1 cellular context compared by ENCODE assay signal in the genomic region with DNA sequence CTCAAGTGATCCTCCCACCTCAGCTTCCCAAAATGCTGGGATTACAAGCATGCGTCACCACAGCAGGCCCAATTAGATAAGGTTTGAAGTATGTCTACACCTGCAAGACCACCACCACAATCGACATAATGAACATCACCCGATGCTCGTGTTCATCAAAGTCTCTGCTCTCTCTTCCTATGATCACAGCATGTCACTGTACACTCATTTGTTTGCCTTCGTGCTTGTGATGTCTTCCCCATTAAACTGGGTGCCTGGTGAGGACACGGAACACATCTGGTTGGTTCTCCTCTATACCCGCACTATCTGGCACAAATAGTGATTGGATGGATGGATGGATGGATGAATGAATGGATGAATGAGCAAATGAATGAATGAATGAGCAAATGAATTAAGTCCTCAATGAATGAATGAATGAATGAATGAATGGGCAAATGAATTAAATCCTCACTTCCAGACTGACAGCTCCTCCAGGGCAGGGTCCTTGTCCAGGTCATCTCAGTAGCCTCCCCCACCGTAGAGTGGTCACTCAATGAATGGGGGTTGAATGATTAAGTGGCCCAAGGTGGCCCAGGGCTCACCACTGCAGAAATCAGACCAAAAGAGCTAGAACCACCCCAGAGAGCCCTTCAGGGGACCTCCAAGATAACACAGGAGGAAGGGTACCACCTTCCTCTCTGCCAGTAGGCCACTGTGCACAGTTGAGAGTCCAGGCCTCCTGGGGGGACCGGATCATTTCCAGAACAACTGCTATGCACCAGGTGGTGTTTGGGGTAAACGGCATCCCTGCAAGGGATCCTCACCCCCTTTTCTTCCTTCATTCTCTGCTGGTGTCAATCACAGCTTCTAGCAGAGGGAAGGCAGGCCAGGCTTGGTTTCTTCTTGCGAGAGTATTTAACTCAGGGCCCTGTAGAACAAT.
TF ChIP-seq lines count a peak whose summit lies in the region.

No MANE protein-coding gene starts in this region.

TF ChIP-seq in WTC11, 78 proteins besides CTCF, POLR2A, EP300 and RAD21 (continues in another document):
- TF ChIP-seq, protein P1, sequence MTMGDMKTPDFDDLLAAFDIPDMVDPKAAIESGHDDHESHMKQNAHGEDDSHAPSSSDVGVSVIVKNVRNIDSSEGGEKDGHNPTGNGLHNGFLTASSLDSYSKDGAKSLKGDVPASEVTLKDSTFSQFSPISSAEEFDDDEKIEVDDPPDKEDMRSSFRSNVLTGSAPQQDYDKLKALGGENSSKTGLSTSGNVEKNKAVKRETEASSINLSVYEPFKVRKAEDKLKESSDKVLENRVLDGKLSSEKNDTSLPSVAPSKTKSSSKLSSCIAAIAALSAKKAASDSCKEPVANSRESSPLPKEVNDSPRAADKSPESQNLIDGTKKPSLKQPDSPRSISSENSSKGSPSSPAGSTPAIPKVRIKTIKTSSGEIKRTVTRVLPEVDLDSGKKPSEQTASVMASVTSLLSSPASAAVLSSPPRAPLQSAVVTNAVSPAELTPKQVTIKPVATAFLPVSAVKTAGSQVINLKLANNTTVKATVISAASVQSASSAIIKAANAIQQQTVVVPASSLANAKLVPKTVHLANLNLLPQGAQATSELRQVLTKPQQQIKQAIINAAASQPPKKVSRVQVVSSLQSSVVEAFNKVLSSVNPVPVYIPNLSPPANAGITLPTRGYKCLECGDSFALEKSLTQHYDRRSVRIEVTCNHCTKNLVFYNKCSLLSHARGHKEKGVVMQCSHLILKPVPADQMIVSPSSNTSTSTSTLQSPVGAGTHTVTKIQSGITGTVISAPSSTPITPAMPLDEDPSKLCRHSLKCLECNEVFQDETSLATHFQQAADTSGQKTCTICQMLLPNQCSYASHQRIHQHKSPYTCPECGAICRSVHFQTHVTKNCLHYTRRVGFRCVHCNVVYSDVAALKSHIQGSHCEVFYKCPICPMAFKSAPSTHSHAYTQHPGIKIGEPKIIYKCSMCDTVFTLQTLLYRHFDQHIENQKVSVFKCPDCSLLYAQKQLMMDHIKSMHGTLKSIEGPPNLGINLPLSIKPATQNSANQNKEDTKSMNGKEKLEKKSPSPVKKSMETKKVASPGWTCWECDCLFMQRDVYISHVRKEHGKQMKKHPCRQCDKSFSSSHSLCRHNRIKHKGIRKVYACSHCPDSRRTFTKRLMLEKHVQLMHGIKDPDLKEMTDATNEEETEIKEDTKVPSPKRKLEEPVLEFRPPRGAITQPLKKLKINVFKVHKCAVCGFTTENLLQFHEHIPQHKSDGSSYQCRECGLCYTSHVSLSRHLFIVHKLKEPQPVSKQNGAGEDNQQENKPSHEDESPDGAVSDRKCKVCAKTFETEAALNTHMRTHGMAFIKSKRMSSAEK (CRISPR knock-in tag; IDR thresholded peaks at IDR 0.05; ENCODE audit: borderline replicate concordance) = peak; percentile 92; the same call in 1 of the 2 replicates
- TF ChIP-seq JUN (CRISPR knock-in tag; IDR thresholded peaks at IDR 0.05) = no peak
- TF ChIP-seq ERG (CRISPR knock-in tag; IDR thresholded peaks at IDR 0.05) = peak; percentile 94; the same call in 1 of the 2 replicates
- peak; percentile 84 for TF ChIP-seq ZNF671 (CRISPR knock-in tag; IDR thresholded peaks at IDR 0.05)
- no peak for TF ChIP-seq ZNF317 (CRISPR knock-in tag; IDR thresholded peaks at IDR 0.05; ENCODE audit: borderline replicate concordance, low read depth)
- TF ChIP-seq TEAD4 (CRISPR knock-in tag; IDR thresholded peaks at IDR 0.05) = no peak
- no peak for TF ChIP-seq GABPB1 (CRISPR knock-in tag; IDR thresholded peaks at IDR 0.05)
- peak; percentile 78 for TF ChIP-seq EMX1 (CRISPR knock-in tag; IDR thresholded peaks at IDR 0.05)
- TF ChIP-seq, protein P2, sequence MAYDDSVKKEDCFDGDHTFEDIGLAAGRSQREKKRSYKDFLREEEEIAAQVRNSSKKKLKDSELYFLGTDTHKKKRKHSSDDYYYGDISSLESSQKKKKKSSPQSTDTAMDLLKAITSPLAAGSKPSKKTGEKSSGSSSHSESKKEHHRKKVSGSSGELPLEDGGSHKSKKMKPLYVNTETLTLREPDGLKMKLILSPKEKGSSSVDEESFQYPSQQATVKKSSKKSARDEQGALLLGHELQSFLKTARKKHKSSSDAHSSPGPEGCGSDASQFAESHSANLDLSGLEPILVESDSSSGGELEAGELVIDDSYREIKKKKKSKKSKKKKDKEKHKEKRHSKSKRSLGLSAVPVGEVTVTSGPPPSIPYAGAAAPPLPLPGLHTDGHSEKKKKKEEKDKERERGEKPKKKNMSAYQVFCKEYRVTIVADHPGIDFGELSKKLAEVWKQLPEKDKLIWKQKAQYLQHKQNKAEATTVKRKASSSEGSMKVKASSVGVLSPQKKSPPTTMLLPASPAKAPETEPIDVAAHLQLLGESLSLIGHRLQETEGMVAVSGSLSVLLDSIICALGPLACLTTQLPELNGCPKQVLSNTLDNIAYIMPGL (CRISPR knock-in tag; IDR thresholded peaks at IDR 0.05) = no peak
- no peak for TF ChIP-seq ZNF121 (CRISPR knock-in tag; IDR thresholded peaks at IDR 0.05)
- TF ChIP-seq MXD4 (CRISPR knock-in tag; IDR thresholded peaks at IDR 0.05; ENCODE audit: borderline replicate concordance) = no peak
- TF ChIP-seq AR (CRISPR knock-in tag; IDR thresholded peaks at IDR 0.05) = peak; percentile 94; the same call in 1 of the 2 replicates
- peak; percentile 95; the same call in 1 of the 2 replicates for TF ChIP-seq PRRX2 (CRISPR knock-in tag; IDR thresholded peaks at IDR 0.05)
- 0 out of 2 replicates have a peak, but pooled peaks have one; percentile 52 for TF ChIP-seq RORB (CRISPR knock-in tag; IDR thresholded peaks at IDR 0.05)
- TF ChIP-seq TCF7 (CRISPR knock-in tag; IDR thresholded peaks at IDR 0.05; ENCODE audit: low read depth) = peak; percentile 37; the same call in 1 of the 2 replicates
- TF ChIP-seq, protein P3, sequence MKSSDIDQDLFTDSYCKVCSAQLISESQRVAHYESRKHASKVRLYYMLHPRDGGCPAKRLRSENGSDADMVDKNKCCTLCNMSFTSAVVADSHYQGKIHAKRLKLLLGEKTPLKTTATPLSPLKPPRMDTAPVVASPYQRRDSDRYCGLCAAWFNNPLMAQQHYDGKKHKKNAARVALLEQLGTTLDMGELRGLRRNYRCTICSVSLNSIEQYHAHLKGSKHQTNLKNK (CRISPR knock-in tag; IDR thresholded peaks at IDR 0.05) = peak; percentile 60
- TF ChIP-seq FOXP4 (CRISPR knock-in tag; IDR thresholded peaks at IDR 0.05) = no peak
- TF ChIP-seq GTF2I (CRISPR knock-in tag; conservative IDR thresholded peaks at IDR 0.05) = no peak
- peak; percentile 93 for TF ChIP-seq ZNF416 (CRISPR knock-in tag; IDR thresholded peaks at IDR 0.05)
- TF ChIP-seq, protein P4, sequence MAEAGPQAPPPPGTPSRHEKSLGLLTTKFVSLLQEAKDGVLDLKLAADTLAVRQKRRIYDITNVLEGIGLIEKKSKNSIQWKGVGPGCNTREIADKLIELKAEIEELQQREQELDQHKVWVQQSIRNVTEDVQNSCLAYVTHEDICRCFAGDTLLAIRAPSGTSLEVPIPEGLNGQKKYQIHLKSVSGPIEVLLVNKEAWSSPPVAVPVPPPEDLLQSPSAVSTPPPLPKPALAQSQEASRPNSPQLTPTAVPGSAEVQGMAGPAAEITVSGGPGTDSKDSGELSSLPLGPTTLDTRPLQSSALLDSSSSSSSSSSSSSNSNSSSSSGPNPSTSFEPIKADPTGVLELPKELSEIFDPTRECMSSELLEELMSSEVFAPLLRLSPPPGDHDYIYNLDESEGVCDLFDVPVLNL (CRISPR knock-in tag; IDR thresholded peaks at IDR 0.05; ENCODE audit: borderline replicate concordance, low read depth) = no peak
- no peak for TF ChIP-seq ZNF263 (CRISPR knock-in tag; IDR thresholded peaks at IDR 0.05; ENCODE audit: low read depth)
- TF ChIP-seq, protein P5, sequence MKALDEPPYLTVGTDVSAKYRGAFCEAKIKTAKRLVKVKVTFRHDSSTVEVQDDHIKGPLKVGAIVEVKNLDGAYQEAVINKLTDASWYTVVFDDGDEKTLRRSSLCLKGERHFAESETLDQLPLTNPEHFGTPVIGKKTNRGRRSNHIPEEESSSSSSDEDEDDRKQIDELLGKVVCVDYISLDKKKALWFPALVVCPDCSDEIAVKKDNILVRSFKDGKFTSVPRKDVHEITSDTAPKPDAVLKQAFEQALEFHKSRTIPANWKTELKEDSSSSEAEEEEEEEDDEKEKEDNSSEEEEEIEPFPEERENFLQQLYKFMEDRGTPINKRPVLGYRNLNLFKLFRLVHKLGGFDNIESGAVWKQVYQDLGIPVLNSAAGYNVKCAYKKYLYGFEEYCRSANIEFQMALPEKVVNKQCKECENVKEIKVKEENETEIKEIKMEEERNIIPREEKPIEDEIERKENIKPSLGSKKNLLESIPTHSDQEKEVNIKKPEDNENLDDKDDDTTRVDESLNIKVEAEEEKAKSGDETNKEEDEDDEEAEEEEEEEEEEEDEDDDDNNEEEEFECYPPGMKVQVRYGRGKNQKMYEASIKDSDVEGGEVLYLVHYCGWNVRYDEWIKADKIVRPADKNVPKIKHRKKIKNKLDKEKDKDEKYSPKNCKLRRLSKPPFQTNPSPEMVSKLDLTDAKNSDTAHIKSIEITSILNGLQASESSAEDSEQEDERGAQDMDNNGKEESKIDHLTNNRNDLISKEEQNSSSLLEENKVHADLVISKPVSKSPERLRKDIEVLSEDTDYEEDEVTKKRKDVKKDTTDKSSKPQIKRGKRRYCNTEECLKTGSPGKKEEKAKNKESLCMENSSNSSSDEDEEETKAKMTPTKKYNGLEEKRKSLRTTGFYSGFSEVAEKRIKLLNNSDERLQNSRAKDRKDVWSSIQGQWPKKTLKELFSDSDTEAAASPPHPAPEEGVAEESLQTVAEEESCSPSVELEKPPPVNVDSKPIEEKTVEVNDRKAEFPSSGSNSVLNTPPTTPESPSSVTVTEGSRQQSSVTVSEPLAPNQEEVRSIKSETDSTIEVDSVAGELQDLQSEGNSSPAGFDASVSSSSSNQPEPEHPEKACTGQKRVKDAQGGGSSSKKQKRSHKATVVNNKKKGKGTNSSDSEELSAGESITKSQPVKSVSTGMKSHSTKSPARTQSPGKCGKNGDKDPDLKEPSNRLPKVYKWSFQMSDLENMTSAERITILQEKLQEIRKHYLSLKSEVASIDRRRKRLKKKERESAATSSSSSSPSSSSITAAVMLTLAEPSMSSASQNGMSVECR (CRISPR knock-in tag; IDR thresholded peaks at IDR 0.05; ENCODE audit: borderline replicate concordance) = peak; percentile 23; the same call in 1 of the 2 replicates
- TF ChIP-seq ZNF425 (CRISPR knock-in tag; conservative IDR thresholded peaks at IDR 0.05) = peak; percentile 94
- TF ChIP-seq ETV6 (CRISPR knock-in tag; IDR thresholded peaks at IDR 0.05) = no peak
